12 cellular contexts compared by ENCODE assay signal in the genomic region with DNA sequence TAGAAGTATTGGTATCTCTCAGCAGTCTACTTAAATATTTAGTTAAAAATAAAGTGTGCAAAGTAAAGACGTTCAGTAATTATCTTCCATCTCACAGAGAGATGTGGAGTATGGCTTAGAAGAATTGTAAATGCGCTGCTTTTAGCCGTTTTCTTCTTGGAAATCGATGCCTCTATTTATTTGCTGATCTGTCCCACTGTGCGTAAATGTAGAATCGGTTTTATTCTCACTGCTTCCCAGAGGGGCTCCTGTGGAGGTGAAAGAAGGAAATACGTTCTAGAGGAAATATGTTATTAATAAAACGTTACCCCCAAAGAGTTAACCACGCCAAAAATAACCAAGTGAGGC. TPM values are rescaled to one million over a fixed set of nuclear protein-coding genes. Genes with fewer than 3 reads are reported as not detected.
DNase-seq lines count a peak whose midpoint lies in the region; ATAC-seq and TF ChIP-seq lines count a peak whose summit lies in the region.
"Had no signal": no experiment of that assay in that cellular context is flagged by ENCODE, and none has a peak within 500 bp of the region (broad histone marks: within the 10 kb centered on the region; RNA-seq: fewer than 3 reads in every experiment).

No MANE protein-coding gene starts in this region.

- H3K36me3 Mint-ChIP-seq in stimulated activated naive CD8-positive, alpha-beta T cell treated with anti-CD3 and anti-CD28 coated beads, Interleukin-15, Interleukin-2, amounts not matched to agents 100 ng/mL and 50 ng/mL, for 24 hours (ENCODE audit: low read depth): no peaks in the 10 kb centered on the region
- H3K36me3 Mint-ChIP-seq in chondrocyte (ENCODE audit: low read depth): no peaks in the 10 kb centered on the region
- no peaks in the 10 kb centered on the region for H3K36me3 Mint-ChIP-seq in naive thymus-derived CD8-positive, alpha-beta T cell

- no peak for DNase-seq in stimulated activated naive CD8-positive, alpha-beta T cell treated with anti-CD3 and anti-CD28 coated beads, Interleukin-15, Interleukin-2, amounts not matched to agents 100 U/mL and 50 U/mL, for 24 hours
- DNase-seq in chondrocyte (ENCODE audit: low spot score) (no peak), NCI-H1092 treated with DMSO at 0.1 percent for 48 hours (lab: John Stamatoyannopoulos, UW) (no peak), T-helper 9 cell (no peak), T1000 (lab: John Stamatoyannopoulos, UW) (no peak)
- DNase-seq in naive thymus-derived CD8-positive, alpha-beta T cell: no peak
- DNase-seq in stimulated activated CD4-positive, alpha-beta T cell treated with anti-CD3 and anti-CD28 coated beads, Interleukin-4, amount 100 ng/mL, for 4 hours: no peak
- DNase-seq: NCI-H1436, NCI-H524, SIG-M5 had no signal

- no peak overlapping the region for H3K27ac Mint-ChIP-seq in stimulated activated naive CD8-positive, alpha-beta T cell treated with anti-CD3 and anti-CD28 coated beads, Interleukin-15, Interleukin-2, amounts not matched to agents 100 ng/mL and 50 ng/mL, for 24 hours
- peak overlapping the region; percentile 72 for H3K27ac Mint-ChIP-seq in chondrocyte (ENCODE audit: unreplicated experiment)
- H3K27ac Mint-ChIP-seq in naive thymus-derived CD8-positive, alpha-beta T cell: no peak overlapping the region
- H3K27ac Mint-ChIP-seq: CD14-positive monocyte had no signal

- TF ChIP-seq CTCF in chondrocyte (IDR thresholded peaks at IDR 0.05): no peak

- ATAC-seq in stimulated activated naive CD8-positive, alpha-beta T cell treated with anti-CD3 and anti-CD28 coated beads, Interleukin-15, Interleukin-2, amounts not matched to agents 100 U/mL and 50 U/mL, for 24 hours: no peak
- ATAC-seq in naive thymus-derived CD8-positive, alpha-beta T cell: no peak

- POLR2A ChIA-PET in naive thymus-derived CD8-positive, alpha-beta T cell (lab: Charles Lee): no interaction called here

- H3K4me1 Mint-ChIP-seq in stimulated activated naive CD8-positive, alpha-beta T cell treated with anti-CD3 and anti-CD28 coated beads, Interleukin-15, Interleukin-2, amounts not matched to agents 100 ng/mL and 50 ng/mL, for 24 hours (ENCODE audit: low read depth): peaks cover 17% of the 10 kb centered on the region
- H3K4me1 Mint-ChIP-seq in chondrocyte (ENCODE audit: low read depth): peaks cover 48% of the 10 kb centered on the region
- peaks cover 14 to 32% (median 25%) of the 10 kb centered on the region in 4 donors for H3K4me1 Mint-ChIP-seq in naive thymus-derived CD8-positive, alpha-beta T cell

- H3K27me3 Mint-ChIP-seq in stimulated activated naive CD8-positive, alpha-beta T cell treated with anti-CD3 and anti-CD28 coated beads, Interleukin-15, Interleukin-2, amounts not matched to agents 100 ng/mL and 50 ng/mL, for 24 hours: peaks cover 47% of the 10 kb centered on the region
- no peaks in the 10 kb centered on the region for H3K27me3 Mint-ChIP-seq in chondrocyte (ENCODE audit: low read depth)
- H3K27me3 Mint-ChIP-seq in naive thymus-derived CD8-positive, alpha-beta T cell: peaks cover 0 to 48% (median 24%) of the 10 kb centered on the region in 5 donors

- peak overlapping the region; percentile 75 for H3K4me3 Mint-ChIP-seq in stimulated activated naive CD8-positive, alpha-beta T cell treated with anti-CD3 and anti-CD28 coated beads, Interleukin-15, Interleukin-2, amounts not matched to agents 100 ng/mL and 50 ng/mL, for 24 hours
- peak overlapping the region; percentile 70 for H3K4me3 Mint-ChIP-seq in chondrocyte (ENCODE audit: unreplicated experiment)
- H3K4me3 Mint-ChIP-seq in naive thymus-derived CD8-positive, alpha-beta T cell: peak overlapping the region in 9 of 10 donors; percentile 12 to 89 (median 79)

- H3K9me3 Mint-ChIP-seq in stimulated activated naive CD8-positive, alpha-beta T cell treated with anti-CD3 and anti-CD28 coated beads, Interleukin-15, Interleukin-2, amounts not matched to agents 100 ng/mL and 50 ng/mL, for 24 hours: no peaks in the 10 kb centered on the region
- H3K9me3 Mint-ChIP-seq in chondrocyte (ENCODE audit: low read depth): no peaks in the 10 kb centered on the region
- H3K9me3 Mint-ChIP-seq in naive thymus-derived CD8-positive, alpha-beta T cell: peaks cover 0 to 2% (median 0%) of the 10 kb centered on the region in 9 donors

RNA-seq across cellular contexts. Expression of gene NPAS2, which starts 1.9 kb away (rescaled TPM):
- total RNA-seq in chondrocyte: 21.7 to 25.6 TPM (median 24.0 TPM) in 3 replicates
- 1 to 10 TPM; 4.1 to 5.1 TPM for total RNA-seq in naive thymus-derived CD8-positive, alpha-beta T cell
- 1 to 10 TPM; 2.0 to 9.0 (median 2.6) TPM for polyA plus RNA-seq in naive thymus-derived CD8-positive, alpha-beta T cell
- polyA plus RNA-seq: CD14-positive monocyte had no signal
